Comparison of ENCODE assay signal across 15 cellular contexts in the genomic region with DNA sequence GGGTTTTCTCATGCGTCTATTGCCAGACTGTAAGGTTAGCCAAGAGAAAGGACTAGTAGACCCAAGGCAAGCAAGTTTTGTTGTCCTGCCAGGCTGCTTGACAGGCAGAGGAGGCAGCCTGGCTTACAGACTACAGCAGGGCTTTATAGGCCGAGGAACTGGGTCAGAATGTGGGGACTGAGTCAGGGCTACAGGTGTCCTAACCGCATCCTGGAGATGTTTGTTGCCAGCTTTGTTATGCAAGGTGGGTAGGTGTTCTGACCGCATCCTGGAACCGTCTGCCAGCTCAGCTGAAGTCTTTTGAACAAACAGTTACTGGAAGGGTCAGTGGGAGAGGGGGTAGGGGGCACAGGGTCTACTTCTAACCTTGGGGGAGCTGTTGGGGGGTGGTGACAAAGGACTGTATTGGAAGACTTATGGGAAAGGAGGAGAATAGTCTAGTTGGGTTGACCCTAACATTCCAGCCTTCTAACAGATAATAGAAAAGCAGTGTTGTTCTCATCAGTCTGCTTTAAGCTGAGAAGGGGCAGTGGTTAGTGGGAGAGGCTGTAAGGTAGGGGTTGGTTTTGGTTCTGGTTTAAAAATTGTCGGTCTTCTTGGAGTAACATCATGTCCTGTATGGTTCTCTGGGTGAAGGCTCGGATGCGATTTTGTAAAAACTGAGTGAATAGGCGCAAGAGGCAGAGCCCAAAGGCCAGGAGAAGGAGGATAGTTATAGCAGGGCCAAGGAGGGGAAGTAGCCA.
DNase-seq lines count a peak whose midpoint lies in the region; FAIRE-seq lines count a peak whose summit lies in the region.
"Had no signal": no experiment of that assay in that cellular context is flagged by ENCODE, and none has a peak within 500 bp of the region (broad histone marks: within the 10 kb centered on the region; RNA-seq: fewer than 3 reads in every experiment).

No MANE protein-coding gene starts in this region.

- no peak overlapping the region for H3K27ac Mint-ChIP-seq in activated T-helper 1 cell treated with anti-CD3 and anti-CD28 coated beads, Interleukin-12 subunit alpha, Interleukin-12 subunit beta, Interleukin-2, Interleukin-4 antibody, amounts not matched to agents 30 ng/mL and 10 ng/mL and 1 ng/mL, durations not matched to agents 14 hours and 24 hours and 36 hours
- H3K27ac Mint-ChIP-seq: IgD-negative memory B cell; stimulated activated naive B cell treated with anti-CD40 and anti-IgM and Interleukin-4, amounts not matched to agents 10 μg/mL and 1 μg/mL and 100 μg/mL, for 72 hours had no signal

- no peak for FAIRE-seq in frontal cortex (lab: Jason Lieb, UNC)
- FAIRE-seq: keratinocyte had no signal

- DNase-seq in stimulated activated CD4-positive, alpha-beta T cell treated with anti-CD3 and anti-CD28 coated beads, Interleukin-4, amount 100 ng/mL, for 24 hours, result peak; percentile 5
- DNase-seq in stimulated activated CD4-positive, alpha-beta T cell treated with anti-CD3 and anti-CD28 coated beads, Interleukin-2, amount 100 ng/mL, for 24 hours, result no peak
- DNase-seq in T-helper 1 cell (peak in 3 of 5 donors; percentile 9 to 13 (median 10)), frontal cortex (ENCODE audit: low spot score in 2 of 2) (no peak), amygdala (lab: John Stamatoyannopoulos, UW) (no peak)
- peak; percentile 29 for DNase-seq in central memory CD4-positive, alpha-beta T cell
- peak; percentile 5 to 12 for DNase-seq in stimulated activated CD8-positive, alpha-beta memory T cell treated with anti-CD3 and anti-CD28 coated beads, Interleukin-7, amount 100 ng/mL, for 4 hours (ENCODE audit: low read depth in 2 of 2)
- DNase-seq in activated T-helper 1 cell treated with anti-CD3 and anti-CD28 coated beads, Interleukin-12 subunit alpha, Interleukin-12 subunit beta, Interleukin-2, Interleukin-4 antibody, amounts not matched to agents 30 ng/mL and 10 ng/mL and 1 ng/mL, durations not matched to agents 14 hours and 24 hours and 36 hours (ENCODE audit: low spot score), result no peak
- DNase-seq: AML-193; effector CD8-positive, alpha-beta T cell; NCI-H1417 treated with DMSO at 0.1 percent for 48 hours; stimulated activated naive B cell treated with anti-CD40 and anti-IgM and Interleukin-4, amounts not matched to agents 10 μg/mL and 1 μg/mL and 100 μg/mL, for 72 hours; T1000 had no signal

- H3K4me3 Mint-ChIP-seq in activated T-helper 1 cell treated with anti-CD3 and anti-CD28 coated beads, Interleukin-12 subunit alpha, Interleukin-12 subunit beta, Interleukin-2, Interleukin-4 antibody, amounts not matched to agents 30 ng/mL and 10 ng/mL and 1 ng/mL, durations not matched to agents 14 hours and 24 hours and 36 hours, result no peak overlapping the region
- H3K4me3 Mint-ChIP-seq: IgD-negative memory B cell; stimulated activated naive B cell treated with anti-CD40 and anti-IgM and Interleukin-4, amounts not matched to agents 10 μg/mL and 1 μg/mL and 100 μg/mL, for 72 hours had no signal

- H3K27me3 Mint-ChIP-seq in activated T-helper 1 cell treated with anti-CD3 and anti-CD28 coated beads, Interleukin-12 subunit alpha, Interleukin-12 subunit beta, Interleukin-2, Interleukin-4 antibody, amounts not matched to agents 30 ng/mL and 10 ng/mL and 1 ng/mL, durations not matched to agents 14 hours and 24 hours and 36 hours (ENCODE audit: insufficient read depth), result no peaks in the 10 kb centered on the region
- H3K27me3 Mint-ChIP-seq: IgD-negative memory B cell; stimulated activated naive B cell treated with anti-CD40 and anti-IgM and Interleukin-4, amounts not matched to agents 10 μg/mL and 1 μg/mL and 100 μg/mL, for 72 hours had no signal

- intact Hi-C loops in activated T-helper 1 cell treated with anti-CD3 and anti-CD28 coated beads, Interleukin-12 subunit alpha, Interleukin-12 subunit beta, Interleukin-2, Interleukin-4 antibody, amounts not matched to agents 30 ng/mL and 10 ng/mL and 1 ng/mL, durations not matched to agents 14 hours and 24 hours and 36 hours (cut with micrococcal nuclease), result no loop called here

- H3K9me3 Mint-ChIP-seq in activated T-helper 1 cell treated with anti-CD3 and anti-CD28 coated beads, Interleukin-12 subunit alpha, Interleukin-12 subunit beta, Interleukin-2, Interleukin-4 antibody, amounts not matched to agents 30 ng/mL and 10 ng/mL and 1 ng/mL, durations not matched to agents 14 hours and 24 hours and 36 hours, result peaks cover 33% of the 10 kb centered on the region

- no peaks in the 10 kb centered on the region for H3K4me1 Mint-ChIP-seq in activated T-helper 1 cell treated with anti-CD3 and anti-CD28 coated beads, Interleukin-12 subunit alpha, Interleukin-12 subunit beta, Interleukin-2, Interleukin-4 antibody, amounts not matched to agents 30 ng/mL and 10 ng/mL and 1 ng/mL, durations not matched to agents 14 hours and 24 hours and 36 hours (ENCODE audit: low read depth)
- H3K4me1 Mint-ChIP-seq: IgD-negative memory B cell; stimulated activated naive B cell treated with anti-CD40 and anti-IgM and Interleukin-4, amounts not matched to agents 10 μg/mL and 1 μg/mL and 100 μg/mL, for 72 hours had no signal

- H3K36me3 Mint-ChIP-seq in activated T-helper 1 cell treated with anti-CD3 and anti-CD28 coated beads, Interleukin-12 subunit alpha, Interleukin-12 subunit beta, Interleukin-2, Interleukin-4 antibody, amounts not matched to agents 30 ng/mL and 10 ng/mL and 1 ng/mL, durations not matched to agents 14 hours and 24 hours and 36 hours (ENCODE audit: low read depth), result peaks cover under 1% of the 10 kb centered on the region
- H3K36me3 Mint-ChIP-seq: IgD-negative memory B cell; stimulated activated naive B cell treated with anti-CD40 and anti-IgM and Interleukin-4, amounts not matched to agents 10 μg/mL and 1 μg/mL and 100 μg/mL, for 72 hours had no signal

Comparison
In these comparisons a context has a peak if more than half of its experiments do, and no peak if none do; other contexts are left out.
1. DNase-seq: peak in stimulated activated CD4-positive, alpha-beta T cell treated with anti-CD3 and anti-CD28 coated beads, Interleukin-4, amount 100 ng/mL, for 24 hours (single experiment), T-helper 1 cell (3 of 5), central memory CD4-positive, alpha-beta T cell (single experiment) and stimulated activated CD8-positive, alpha-beta memory T cell treated with anti-CD3 and anti-CD28 coated beads, Interleukin-7, amount 100 ng/mL, for 4 hours (2 of 2); none in stimulated activated CD4-positive, alpha-beta T cell treated with anti-CD3 and anti-CD28 coated beads, Interleukin-2, amount 100 ng/mL, for 24 hours (0 of 2), frontal cortex (0 of 2), amygdala (0 of 56) and activated T-helper 1 cell treated with anti-CD3 and anti-CD28 coated beads, Interleukin-12 subunit alpha, Interleukin-12 subunit beta, Interleukin-2, Interleukin-4 antibody, amounts not matched to agents 30 ng/mL and 10 ng/mL and 1 ng/mL, durations not matched to agents 14 hours and 24 hours and 36 hours (single experiment).